13 cellular contexts compared by ENCODE assay signal in genomic region chr3:22371592-22372291, GRCh38.
DNase-seq lines count a peak whose midpoint lies in the region; ATAC-seq and TF ChIP-seq lines count a peak whose summit lies in the region.
"Had no signal": no experiment of that assay in that cellular context is flagged by ENCODE, and none has a peak within 500 bp of the region (broad histone marks: within the 10 kb centered on the region; RNA-seq: fewer than 3 reads in every experiment).

No MANE protein-coding gene starts in this region.

- no peak for TF ChIP-seq RAD21 in SK-N-SH (IDR thresholded peaks at IDR 0.05; ENCODE audit: low read length)

- no peak overlapping the region for H3K9ac ChIP-seq in SK-N-SH

- DNase-seq in SK-N-SH (no peak), upper lobe of right lung (peak; percentile 53), hepatic stellate cell (ENCODE audit: low spot score) (no peak)
- DNase-seq in naive thymus-derived CD4-positive, alpha-beta T cell = no peak
- no peak for DNase-seq in activated CD4-positive, alpha-beta T cell treated with anti-CD3 and anti-CD28 coated beads for 4 hours
- DNase-seq: activated CD8-positive, alpha-beta memory T cell treated with anti-CD3 and anti-CD28 coated beads, Interleukin-2, amount 10 ng/mL, durations not matched to agents 7 days and 5 days; NCI-H1092 treated with DMSO at 0.1 percent for 48 hours; NK-92 treated with Interleukin-12 subunit alpha and Interleukin-12 subunit beta, amount 100 ng/mL, for 24 hours had no signal

- no peaks in the 10 kb centered on the region for H3K36me3 ChIP-seq in SK-N-SH (replicated peaks in 1 of 2; ENCODE audit: control insufficient read depth in 1 of 2, insufficient read depth in 2 of 2, low read length in 1 of 2)
- no peaks in the 10 kb centered on the region for H3K36me3 ChIP-seq in esophagus (ENCODE audit: control insufficient read depth in 2 of 2, insufficient read depth in 2 of 2, low read length in 1 of 2)
- no peaks in the 10 kb centered on the region for H3K36me3 ChIP-seq in naive thymus-derived CD4-positive, alpha-beta T cell (ENCODE audit: control insufficient read depth in 2 of 3, insufficient read depth in 3 of 3, low read length in 3 of 3)
- no peaks in the 10 kb centered on the region for H3K36me3 ChIP-seq in upper lobe of right lung

- 73% methylated on average over 23 of the region's 23 CpGs for WGBS in SK-N-SH (ENCODE audit: low lambda C conversion rate)
- WGBS in esophagus, 2 donors = 13 to 15% methylated on average over 23 of the region's 23 CpGs

- H3K4me3 Mint-ChIP-seq in naive thymus-derived CD4-positive, alpha-beta T cell = no peak overlapping the region
- H3K4me3 Mint-ChIP-seq: activated CD8-positive, alpha-beta memory T cell treated with anti-CD3 and anti-CD28 coated beads, Interleukin-2, amount 10 ng/mL, durations not matched to agents 7 days and 5 days; T-helper 1 cell treated with Interleukin-12 subunit alpha and Interleukin-12 subunit beta and Interleukin-4 antibody, amounts not matched to agents 30 μg/mL and 1 μg/mL, for 36 hours had no signal

- H3K4me3 ChIP-seq in SK-N-SH (ENCODE audit: low read depth in 2 of 2, low read length in 1 of 2) (peak overlapping the region; percentile 41 to 45; a peak in 3 of 4 replicates), esophagus (ENCODE audit: low read depth in 1 of 2, low read length in 2 of 2) (peak overlapping the region; percentile 7 to 15), upper lobe of right lung (peak overlapping the region; percentile 36)
- no peak overlapping the region for H3K4me3 ChIP-seq in naive thymus-derived CD4-positive, alpha-beta T cell (ENCODE audit: low read length)
- H3K4me3 ChIP-seq: body of pancreas had no signal

- ATAC-seq in SK-N-SH treated with all-trans-retinoic acid at 6 μM for 48 hours (no peak; the same call in 2 of the 3 replicates), upper lobe of right lung (peak; percentile 22), HG03097 (IDR thresholded peaks at IDR 0.05; ENCODE audit: low FRiP score, unreplicated experiment) (no peak)
- peak; percentile 20 for ATAC-seq in naive thymus-derived CD4-positive, alpha-beta T cell
- ATAC-seq: activated CD8-positive, alpha-beta memory T cell treated with anti-CD3 and anti-CD28 coated beads, Interleukin-2, amount 10 ng/mL, durations not matched to agents 7 days and 5 days had no signal

- intact Hi-C loops in naive thymus-derived CD4-positive, alpha-beta T cell (cut with micrococcal nuclease) = no loop called here
- intact Hi-C loops in upper lobe of right lung (cut with DNase I) = no loop called here

- H2AFZ ChIP-seq in SK-N-SH (ENCODE audit: low read depth) = no peak overlapping the region

- peaks cover 5% of the 10 kb centered on the region; the same call in 1 of the 2 replicates for H3K27me3 ChIP-seq in SK-N-SH (ENCODE audit: insufficient read depth)
- H3K27me3 ChIP-seq in esophagus (ENCODE audit: control insufficient read depth in 1 of 2, insufficient read depth in 2 of 2, low read length in 2 of 2) = no peaks in the 10 kb centered on the region
- H3K27me3 ChIP-seq in naive thymus-derived CD4-positive, alpha-beta T cell (ENCODE audit: control insufficient read depth in 2 of 2, insufficient read depth in 2 of 2, low read length in 2 of 2) = no peaks in the 10 kb centered on the region
- H3K27me3 ChIP-seq in upper lobe of right lung = peaks cover 26% of the 10 kb centered on the region
- H3K27me3 ChIP-seq: body of pancreas had no signal

- peaks cover 0 to 5% of the 10 kb centered on the region in 2 experiments; a peak in 1 of 4 replicates for H3K4me1 ChIP-seq in SK-N-SH (ENCODE audit: control insufficient read depth in 1 of 2, insufficient read depth in 2 of 2, low read depth in 1 of 2, low read length in 1 of 2)
- peaks cover 0 to 2% of the 10 kb centered on the region in 2 donors for H3K4me1 ChIP-seq in esophagus (ENCODE audit: control insufficient read depth in 2 of 2, insufficient read depth in 2 of 2, low read length in 1 of 2)
- no peaks in the 10 kb centered on the region for H3K4me1 ChIP-seq in naive thymus-derived CD4-positive, alpha-beta T cell (ENCODE audit: control insufficient read depth in 2 of 2, insufficient read depth in 2 of 2, low read length in 2 of 2)
- H3K4me1 ChIP-seq in upper lobe of right lung = no peaks in the 10 kb centered on the region

- TF ChIP-seq CTCF in SK-N-SH (IDR thresholded peaks at IDR 0.05) = no peak
- TF ChIP-seq CTCF in upper lobe of right lung (IDR thresholded peaks at IDR 0.05) = no peak

- peaks cover 0 to 19% (median 2%) of the 10 kb centered on the region in 11 donors for H3K9me3 Mint-ChIP-seq in naive thymus-derived CD4-positive, alpha-beta T cell
- H3K9me3 Mint-ChIP-seq: T-helper 1 cell treated with Interleukin-12 subunit alpha and Interleukin-12 subunit beta and Interleukin-4 antibody, amounts not matched to agents 30 μg/mL and 1 μg/mL, for 36 hours had no signal

- CTCF ChIA-PET in SK-N-SH (lab: Yijun Ruan, JAX) = interaction anchor here (1.1 kb wide), 1 partner anchor 9 kb away, joined by 3 read pairs; no protein-coding TSS in a partner anchor
- CTCF ChIA-PET in naive thymus-derived CD4-positive, alpha-beta T cell (lab: Charles Lee) = no interaction called here

- peaks cover 0 to 5% (median 0%) of the 10 kb centered on the region in 7 donors for H3K4me1 Mint-ChIP-seq in naive thymus-derived CD4-positive, alpha-beta T cell
- H3K4me1 Mint-ChIP-seq: activated CD8-positive, alpha-beta memory T cell treated with anti-CD3 and anti-CD28 coated beads, Interleukin-2, amount 10 ng/mL, durations not matched to agents 7 days and 5 days had no signal

- no peaks in the 10 kb centered on the region for H3K9me2 ChIP-seq in SK-N-SH

- H3F3A ChIP-seq in SK-N-SH (replicated peaks; ENCODE audit: insufficient read depth) = no peaks in the 10 kb centered on the region

- POLR2A ChIA-PET in SK-N-SH (lab: Yijun Ruan, JAX) = no interaction called here
- POLR2A ChIA-PET in naive thymus-derived CD4-positive, alpha-beta T cell (lab: Charles Lee) = no interaction called here

- H3K9me3 ChIP-seq in SK-N-SH (no peaks in the 10 kb centered on the region), esophagus (ENCODE audit: control insufficient read depth in 2 of 2, insufficient read depth in 1 of 2, low read depth in 1 of 2, low read length in 1 of 2) (no peaks in the 10 kb centered on the region), upper lobe of right lung (no peaks in the 10 kb centered on the region)
- H3K9me3 ChIP-seq in naive thymus-derived CD4-positive, alpha-beta T cell (ENCODE audit: control insufficient read depth in 2 of 3, low read length in 3 of 3) = no peaks in the 10 kb centered on the region
- H3K9me3 ChIP-seq: body of pancreas had no signal

- no peak for TF ChIP-seq EP300 in SK-N-SH (IDR thresholded peaks at IDR 0.05; ENCODE audit: borderline replicate concordance in 1 of 2, low read depth in 1 of 2, low read length in 1 of 2)

- H3K27ac ChIP-seq in SK-N-SH (ENCODE audit: low read depth in 2 of 2, low read length in 1 of 2) (no peak overlapping the region), esophagus (ENCODE audit: low read depth in 2 of 2, low read length in 1 of 2) (no peak overlapping the region), upper lobe of right lung (no peak overlapping the region)
- H3K27ac ChIP-seq in naive thymus-derived CD4-positive, alpha-beta T cell (ENCODE audit: low read depth, low read length) = no peak overlapping the region
- H3K27ac ChIP-seq: body of pancreas had no signal

- no peaks in the 10 kb centered on the region for H3K79me2 ChIP-seq in SK-N-SH (ENCODE audit: insufficient read depth)

- peaks cover 0 to 16% (median 0%) of the 10 kb centered on the region in 5 donors for H3K36me3 Mint-ChIP-seq in naive thymus-derived CD4-positive, alpha-beta T cell

- H3K27ac Mint-ChIP-seq in naive thymus-derived CD4-positive, alpha-beta T cell = no peak overlapping the region
- H3K27ac Mint-ChIP-seq: activated CD8-positive, alpha-beta memory T cell treated with anti-CD3 and anti-CD28 coated beads, Interleukin-2, amount 10 ng/mL, durations not matched to agents 7 days and 5 days; T-helper 1 cell treated with Interleukin-12 subunit alpha and Interleukin-12 subunit beta and Interleukin-4 antibody, amounts not matched to agents 30 μg/mL and 1 μg/mL, for 36 hours had no signal

- no peaks in the 10 kb centered on the region for H4K20me1 ChIP-seq in SK-N-SH (ENCODE audit: insufficient read depth)

- H3K4me2 ChIP-seq in SK-N-SH = 0 out of 2 replicates have a peak overlapping the region, but pooled peaks have one; percentile 60

- H3K27me3 Mint-ChIP-seq in naive thymus-derived CD4-positive, alpha-beta T cell = peaks cover 21 to 37% (median 31%) of the 10 kb centered on the region in 5 donors

TF ChIP-seq in SK-N-SH, 30 proteins besides CTCF, POLR2A, EP300 and RAD21 (continues in another document):
- TF ChIP-seq JUND (IDR thresholded peaks at IDR 0.05) = no peak
- TF ChIP-seq TEAD4 (IDR thresholded peaks at IDR 0.05; ENCODE audit: borderline replicate concordance, insufficient read depth) = no peak
- no peak for TF ChIP-seq IRF3 (IDR thresholded peaks at IDR 0.05; ENCODE audit: low read depth, low read length)
- no peak for TF ChIP-seq EZH2phosphoT487 (IDR thresholded peaks at IDR 0.05; ENCODE audit: borderline replicate concordance, low read depth)
- no peak for TF ChIP-seq RFX5 (IDR thresholded peaks at IDR 0.05; ENCODE audit: low read length)

TF ChIP-seq in SK-N-SH treated with all-trans-retinoic acid at 6 μM for 48 hours, 23 proteins besides CTCF, POLR2A, EP300 and RAD21 (continues in another document):
- TF ChIP-seq SNAI2 (CRISPR knock-in tag; IDR thresholded peaks at IDR 0.05) (no peak), PATZ1 (CRISPR knock-in tag; IDR thresholded peaks at IDR 0.05; ENCODE audit: borderline replicate concordance) (no peak), TCF4 (CRISPR knock-in tag; IDR thresholded peaks at IDR 0.05; ENCODE audit: borderline replicate concordance) (no peak)

Comparison
In these comparisons a context has a peak if more than half of its experiments do, and no peak if none do; other contexts are left out.
1. ATAC-seq: peak in naive thymus-derived CD4-positive, alpha-beta T cell (single experiment) and upper lobe of right lung (single experiment); none in SK-N-SH treated with all-trans-retinoic acid at 6 μM for 48 hours (single experiment) and HG03097 (single experiment).